In the genomic region with DNA sequence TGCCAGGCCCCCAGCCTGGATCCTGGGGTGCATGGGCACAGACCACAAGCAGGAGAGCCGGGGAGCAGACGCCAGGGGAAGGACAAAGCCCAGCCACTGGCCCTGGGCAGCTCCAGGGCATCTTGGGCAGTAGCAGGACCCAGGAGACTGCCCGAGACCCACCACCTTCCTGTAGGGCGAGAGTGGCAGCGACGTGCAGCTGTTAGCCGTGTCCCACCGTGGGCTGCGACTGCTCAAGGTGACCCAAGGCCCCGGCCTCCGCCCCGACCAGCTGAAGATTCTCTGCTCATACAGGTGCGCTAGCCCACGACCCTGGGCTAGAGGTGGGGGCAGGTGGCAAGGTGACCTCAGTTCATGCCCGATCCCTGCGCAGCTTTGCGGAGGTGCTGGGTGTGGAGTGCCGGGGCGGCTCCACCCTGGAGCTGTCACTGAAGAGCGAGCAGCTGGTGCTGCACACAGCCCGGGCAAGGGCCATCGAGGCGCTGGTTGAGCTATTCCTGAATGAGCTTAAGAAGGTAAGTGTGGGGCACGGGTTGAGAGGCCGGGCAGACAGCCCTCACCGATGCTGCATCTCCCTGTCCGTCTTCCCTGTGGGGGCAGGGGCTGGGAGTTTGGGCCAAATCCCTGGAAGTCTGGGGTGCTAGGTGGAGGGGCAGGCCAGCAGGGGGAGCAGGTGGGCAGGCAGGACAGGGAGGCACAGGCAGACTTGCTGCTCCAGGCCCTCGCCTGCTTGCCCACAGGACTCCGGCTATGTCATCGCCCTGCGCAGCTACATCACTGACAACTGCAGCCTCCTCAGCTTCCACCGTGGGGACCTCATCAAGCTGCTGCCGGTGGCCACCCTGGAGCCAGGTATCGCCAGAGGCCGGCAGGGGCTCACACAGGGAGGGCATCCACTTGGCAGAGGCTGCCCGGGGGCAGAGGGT, we compare ENCODE assay signal across 9 cellular contexts. TPM values are rescaled to one million over a fixed set of nuclear protein-coding genes. Genes with fewer than 3 reads are reported as not detected.
DNase-seq lines count a peak whose midpoint lies in the region; ATAC-seq, FAIRE-seq and TF ChIP-seq lines count a peak whose summit lies in the region.
"Had no signal": no experiment of that assay in that cellular context is flagged by ENCODE, and none has a peak within 500 bp of the region (broad histone marks: within the 10 kb centered on the region; RNA-seq: fewer than 3 reads in every experiment).

No MANE protein-coding gene starts in this region.

- no peak overlapping the region for H2AK5ac ChIP-seq in H1 (ENCODE audit: low read depth, low read length)

- H2BK5ac ChIP-seq in H1 (ENCODE audit: low read depth, low read length) = no peak overlapping the region

- TF ChIP-seq POLR2A in H1 (IDR thresholded peaks at IDR 0.05; ENCODE audit: control extremely low read depth in 1 of 2, low read depth in 2 of 2, low read length in 2 of 2) = no peak; a peak in 1 of 3 replicates

- no TSS peak for BruUV-seq in OCI-LY7 (replicated peaks; lab: Mats Ljungman, UMichigan)

- H3K23me2 ChIP-seq in H1 (ENCODE audit: low read depth, low read length) = no peaks in the 10 kb centered on the region

- no peak overlapping the region for H3K9ac ChIP-seq in H1 (replicated peaks in 1 of 4; ENCODE audit: extremely low read depth in 1 of 4, low read depth in 3 of 4, low read length in 3 of 4)

- intact Hi-C loops in OCI-LY7 (cut with micrococcal nuclease; ENCODE audit: unreplicated experiment) = loop anchor here (1.0 kb wide), 1 partner anchor 131 kb away; no protein-coding TSS in a partner anchor

- no peak overlapping the region for H2AFZ ChIP-seq in OCI-LY7 (ENCODE audit: low read length)
- H2AFZ ChIP-seq in H1 (ENCODE audit: low read length) = no peak overlapping the region

- FAIRE-seq in H1 (lab: Jason Lieb, UNC) = peak; percentile 66
- FAIRE-seq: frontal cortex had no signal

- no peak overlapping the region for H2BK20ac ChIP-seq in H1 (ENCODE audit: low read length)

- H3K56ac ChIP-seq in H1 (replicated peaks; ENCODE audit: insufficient read length, low read depth, low read length) = no peak overlapping the region

- no peaks in the 10 kb centered on the region for H4K20me1 ChIP-seq in OCI-LY7 (ENCODE audit: insufficient read depth, low read length)
- peaks cover 0 to 1% of the 10 kb centered on the region in 2 experiments for H4K20me1 ChIP-seq in H1 (replicated peaks in 1 of 2; ENCODE audit: control insufficient read depth in 1 of 2, insufficient read depth in 2 of 2, low read length in 2 of 2)

- peak overlapping the region; percentile 47 for H4K91ac ChIP-seq in H1 (replicated peaks; ENCODE audit: insufficient read length, low read length)

- H3K79me2 ChIP-seq in OCI-LY7 (ENCODE audit: insufficient read depth, low read depth, low read length) = no peaks in the 10 kb centered on the region
- no peaks in the 10 kb centered on the region for H3K79me2 ChIP-seq in H1 (ENCODE audit: control insufficient read depth in 1 of 2, insufficient read depth in 2 of 2, low read length in 2 of 2)

- CTCF ChIA-PET in OCI-LY7 (lab: Charles Lee; ENCODE audit: unreplicated experiment) = interaction anchor here (1.0 to 1.4 kb wide), 3 partner anchors 13 to 129 kb away, joined by 3 to 6 read pairs (median 3); a partner anchor contains a TSS
- CTCF ChIA-PET in H1 (lab: Charles Lee; ENCODE audit: partially characterized antibody) = interaction anchor here (0.6 to 59.2 kb wide), 20 partner anchors 1 to 193 kb away, joined by 3 to 2200 read pairs (median 3); a partner anchor contains a TSS

- no peaks in the 10 kb centered on the region for H3K4me1 ChIP-seq in OCI-LY7 (ENCODE audit: insufficient read depth, low read length, poor library complexity, severe bottlenecking)
- H3K4me1 ChIP-seq in H1 (replicated peaks in 1 of 4; ENCODE audit: control insufficient read depth in 3 of 4, insufficient read depth in 4 of 4, low read length in 3 of 4) = peaks cover 0 to 4% (median 1%) of the 10 kb centered on the region in 4 experiments; a peak in 4 of 7 replicates

- no peaks in the 10 kb centered on the region; a peak in 2 of 7 replicates for H3K27me3 ChIP-seq in H1 (replicated peaks in 1 of 4; ENCODE audit: control insufficient read depth in 3 of 4, extremely low read depth in 1 of 4, insufficient read depth in 3 of 4, low read length in 3 of 4)

- no peaks in the 10 kb centered on the region for H3K9me3 ChIP-seq in OCI-LY7 (ENCODE audit: low read length)
- no peaks in the 10 kb centered on the region for H3K9me3 ChIP-seq in H1 (ENCODE audit: insufficient read depth in 2 of 2, low read depth in 1 of 2, low read length in 1 of 2)

- TF ChIP-seq CTCF in AG09309 (IDR thresholded peaks at IDR 0.05; ENCODE audit: control insufficient read depth, insufficient read depth, low read depth, low read length, missing control alignments) (peak; percentile 73), GM10266 (IDR thresholded peaks at IDR 0.05; ENCODE audit: control insufficient read depth, insufficient read depth, low read depth, missing control alignments) (peak; percentile 41), OCI-LY7 (conservative IDR thresholded peaks at IDR 0.05; ENCODE audit: low read length) (peak; percentile 77), H1 (IDR thresholded peaks at IDR 0.05; ENCODE audit: control extremely low read depth in 1 of 3, insufficient read depth in 1 of 3, low read depth in 1 of 3, low read length in 3 of 3) (peak; percentile 82 to 96 (median 94))

- H3K18ac ChIP-seq in H1 (ENCODE audit: extremely low read depth, low read length) = no peak overlapping the region

- H3K23ac ChIP-seq in H1 (ENCODE audit: insufficient read length) = no peak overlapping the region

- TF ChIP-seq EP300 in H1 (IDR thresholded peaks at IDR 0.05; ENCODE audit: borderline replicate concordance in 1 of 2, low read depth in 2 of 2, low read length in 2 of 2) = no peak

- DNase-seq in AG09309 (ENCODE audit: low read depth) (no peak), GM10266 (ENCODE audit: extremely low spot score) (no peak), OCI-LY7 (ENCODE audit: low spot score) (peak; percentile 33), H1 (ENCODE audit: low read depth in 1 of 2, low spot score in 2 of 2) (peak; percentile 70 to 96), NCI-H1436 (lab: John Stamatoyannopoulos, UW) (no peak)
- DNase-seq in stimulated activated CD4-positive, alpha-beta T cell treated with anti-CD3 and anti-CD28 coated beads, Interleukin-4, amount 100 ng/mL, for 1 hour = peak; percentile 24

- H2BK12ac ChIP-seq in H1 (ENCODE audit: low read depth, low read length) = no peak overlapping the region

- H3K36me3 ChIP-seq in OCI-LY7 (ENCODE audit: insufficient read depth, low read length) = no peaks in the 10 kb centered on the region
- H3K36me3 ChIP-seq in H1 (ENCODE audit: control insufficient read depth in 2 of 4, insufficient read depth in 4 of 4, low read length in 3 of 4) = no peaks in the 10 kb centered on the region

- no peaks in the 10 kb centered on the region for H3K9me2 ChIP-seq in OCI-LY7 (ENCODE audit: insufficient read depth, low read length)

- WGBS in H1 (ENCODE audit: extremely low coverage in 1 of 2, insufficient coverage in 1 of 2, insufficient read length in 1 of 2, insufficient replicate concordance in 2 of 2, low coverage in 1 of 2, low lambda C conversion rate in 2 of 2, missing lambda C conversion rate in 1 of 2), 2 experiments = 77% methylated on average over 34 of the region's 36 CpGs; no CpG with 5 or more reads in 1 of the 2 experiments

- peak; percentile 53 to 61 for TF ChIP-seq RAD21 in H1 (IDR thresholded peaks at IDR 0.05 in 1 of 2, conservative IDR thresholded peaks at IDR 0.05 in 1 of 2; ENCODE audit: low read depth in 2 of 2, low read length in 2 of 2)

- H3K4me2 ChIP-seq in OCI-LY7 (ENCODE audit: low read length) (no peak overlapping the region), H1 (ENCODE audit: insufficient read depth in 1 of 2, low read depth in 2 of 2, low read length in 2 of 2) (no peak overlapping the region)

- no peak overlapping the region for H2BK120ac ChIP-seq in H1 (replicated peaks; ENCODE audit: low read depth, low read length)

- no peak overlapping the region for H3K27ac ChIP-seq in OCI-LY7 (ENCODE audit: low read depth, low read length, poor library complexity, severe bottlenecking)
- no peak overlapping the region for H3K27ac ChIP-seq in H1 (ENCODE audit: low read depth, low read length)

- no peak overlapping the region for H2BK15ac ChIP-seq in H1 (ENCODE audit: low read length)

- POLR2A ChIA-PET in OCI-LY7 (lab: Charles Lee) = no interaction called here
- POLR2A ChIA-PET in H1 (lab: Charles Lee; ENCODE audit: partially characterized antibody) = interaction anchor here (0.6 to 2.8 kb wide), 10 partner anchors 9 to 165 kb away, joined by 3 to 8 read pairs (median 4); a partner anchor contains a TSS

- H4K8ac ChIP-seq in H1 (ENCODE audit: extremely low read depth, insufficient read depth, low read length) = peak overlapping the region; percentile 62; the same call in 1 of the 2 replicates

- H3K79me1 ChIP-seq in H1 (ENCODE audit: low read depth, low read length) = no peaks in the 10 kb centered on the region

- H4K5ac ChIP-seq in H1 (ENCODE audit: insufficient read length, low read depth, low read length) = no peak overlapping the region

- no peak overlapping the region for H3K4ac ChIP-seq in H1 (replicated peaks; ENCODE audit: insufficient read length, low read depth, low read length)

- no peak overlapping the region for H3K14ac ChIP-seq in H1 (ENCODE audit: insufficient read length)

- no peak overlapping the region for H3K4me3 ChIP-seq in AG09309 (ENCODE audit: control insufficient read depth, low read depth, low read length)
- H3K4me3 ChIP-seq in OCI-LY7 (ENCODE audit: low read depth, low read length, poor library complexity, severe bottlenecking) = no peak overlapping the region
- H3K4me3 ChIP-seq in H1 (ENCODE audit: extremely low read depth in 1 of 4, insufficient read depth in 2 of 4, low read depth in 3 of 4, low read length in 4 of 4) = no peak overlapping the region

- ATAC-seq in GM21367 (IDR thresholded peaks at IDR 0.05; ENCODE audit: unreplicated experiment) (no peak), GM21526 (IDR thresholded peaks at IDR 0.05; ENCODE audit: low FRiP score, unreplicated experiment) (no peak)

RNA-seq across cellular contexts. Expression of a gene that starts 13.5 kb away (rescaled TPM):
- 0.06 TPM in 1 of 2 replicates, not detected in the other for total RNA-seq in OCI-LY7 (2014; rRNA removed; shearing (Covaris generic))
- total RNA-seq in OCI-LY7 (2022) = not detected in 2 replicates
- not detected in 2 replicates for total RNA-seq in H1 (2021; fragmentation: NEBNext Ultra II Directional; extraction: Animal tissue kit (Norgen Biotek cat#: 25700))
- not detected in 2 replicates for polyA plus RNA-seq in H1 (2011; rRNA removed)
- polyA plus RNA-seq in H1 (2011; cell fraction: cytosol; rRNA removed) = not detected
- polyA plus RNA-seq in H1 (2011; cell fraction: nucleus; rRNA removed) = 0.14 TPM
- polyA plus RNA-seq in H1 (2012, experiment 1 of 2) = 0.07 to 0.79 TPM (median 0.30 TPM) in 4 replicates
- 0.08 TPM for polyA plus RNA-seq in H1 (2012, experiment 2 of 2)
- not detected for polyA plus RNA-seq in H1 (2013, experiment 1 of 2)
- polyA plus RNA-seq in H1 (2013, experiment 2 of 2) = not detected
- polyA minus RNA-seq in H1 (2011; rRNA and poly(A)+ RNA removed) = not detected in 2 replicates
- not detected for polyA minus RNA-seq in H1 (2011; cell fraction: cytosol; rRNA and poly(A)+ RNA removed)
- not detected for polyA minus RNA-seq in H1 (2011; cell fraction: nucleus; rRNA and poly(A)+ RNA removed)

RNA-seq across cellular contexts. Expression of a gene that starts 32.2 kb away (rescaled TPM):
- 8.9 and 9.7 TPM in 2 replicates for total RNA-seq in OCI-LY7 (2014; rRNA removed; shearing (Covaris generic))
- total RNA-seq in OCI-LY7 (2022) = 17.7 and 19.2 TPM in 2 replicates
- 11.2 and 13.8 TPM in 2 replicates for total RNA-seq in H1 (2021; fragmentation: NEBNext Ultra II Directional; extraction: Animal tissue kit (Norgen Biotek cat#: 25700))
- 7.1 and 15.1 TPM in 2 replicates for polyA plus RNA-seq in H1 (2011; rRNA removed)
- polyA plus RNA-seq in H1 (2011; cell fraction: cytosol; rRNA removed) = 12.4 TPM
- polyA plus RNA-seq in H1 (2011; cell fraction: nucleus; rRNA removed) = 107 TPM
- polyA plus RNA-seq in H1 (2012, experiment 1 of 2) = 9.4 to 17.6 TPM (median 14.5 TPM) in 4 replicates
- polyA plus RNA-seq in H1 (2012, experiment 2 of 2) = 5.4 TPM
- polyA plus RNA-seq in H1 (2013, experiment 1 of 2) = 5.8 TPM
- polyA plus RNA-seq in H1 (2013, experiment 2 of 2) = 4.9 TPM
- 4.1 and 7.9 TPM in 2 replicates for polyA minus RNA-seq in H1 (2011; rRNA and poly(A)+ RNA removed)
- 12.5 TPM for polyA minus RNA-seq in H1 (2011; cell fraction: cytosol; rRNA and poly(A)+ RNA removed)
- polyA minus RNA-seq in H1 (2011; cell fraction: nucleus; rRNA and poly(A)+ RNA removed) = 40.4 TPM

RNA-seq across cellular contexts. Expression of a gene that starts 47.2 kb away (rescaled TPM):
- 90.0 and 91.9 TPM in 2 replicates for total RNA-seq in OCI-LY7 (2014; rRNA removed; shearing (Covaris generic))
- total RNA-seq in OCI-LY7 (2022) = 133 and 139 TPM in 2 replicates
- total RNA-seq in H1 (2021; fragmentation: NEBNext Ultra II Directional; extraction: Animal tissue kit (Norgen Biotek cat#: 25700)) = 40.7 and 41.1 TPM in 2 replicates
- 15.1 and 34.9 TPM in 2 replicates for polyA plus RNA-seq in H1 (2011; rRNA removed)
- polyA plus RNA-seq in H1 (2011; cell fraction: cytosol; rRNA removed) = 32.7 TPM
- polyA plus RNA-seq in H1 (2011; cell fraction: nucleus; rRNA removed) = 166 TPM
- polyA plus RNA-seq in H1 (2012, experiment 1 of 2) = 29.1 to 42.9 TPM (median 40.6 TPM) in 4 replicates
- polyA plus RNA-seq in H1 (2012, experiment 2 of 2) = 39.8 TPM
- polyA plus RNA-seq in H1 (2013, experiment 1 of 2) = 27.4 TPM
- 25.6 TPM for polyA plus RNA-seq in H1 (2013, experiment 2 of 2)
- polyA minus RNA-seq in H1 (2011; rRNA and poly(A)+ RNA removed) = 34.6 and 39.9 TPM in 2 replicates
- polyA minus RNA-seq in H1 (2011; cell fraction: cytosol; rRNA and poly(A)+ RNA removed) = 35.7 TPM
- polyA minus RNA-seq in H1 (2011; cell fraction: nucleus; rRNA and poly(A)+ RNA removed) = 79.5 TPM

RNA-seq across cellular contexts. Expression of a gene that starts 47.4 kb away (rescaled TPM):
- total RNA-seq in OCI-LY7 (2014; rRNA removed; shearing (Covaris generic)) = 122 and 127 TPM in 2 replicates
- 180 and 187 TPM in 2 replicates for total RNA-seq in OCI-LY7 (2022)
- 79.9 and 81.5 TPM in 2 replicates for total RNA-seq in H1 (2021; fragmentation: NEBNext Ultra II Directional; extraction: Animal tissue kit (Norgen Biotek cat#: 25700))
- 63.3 and 82.1 TPM in 2 replicates for polyA plus RNA-seq in H1 (2011; rRNA removed)
- polyA plus RNA-seq in H1 (2011; cell fraction: cytosol; rRNA removed) = 88.6 TPM
- 167 TPM for polyA plus RNA-seq in H1 (2011; cell fraction: nucleus; rRNA removed)
- polyA plus RNA-seq in H1 (2012, experiment 1 of 2) = 60.3 to 81.1 TPM (median 73.3 TPM) in 4 replicates
- polyA plus RNA-seq in H1 (2012, experiment 2 of 2) = 72.8 TPM
- polyA plus RNA-seq in H1 (2013, experiment 1 of 2) = 55.3 TPM
- polyA plus RNA-seq in H1 (2013, experiment 2 of 2) = 51.7 TPM
- polyA minus RNA-seq in H1 (2011; rRNA and poly(A)+ RNA removed) = 44.8 and 47.0 TPM in 2 replicates
- 35.2 TPM for polyA minus RNA-seq in H1 (2011; cell fraction: cytosol; rRNA and poly(A)+ RNA removed)
- polyA minus RNA-seq in H1 (2011; cell fraction: nucleus; rRNA and poly(A)+ RNA removed) = 50.9 TPM

Comparison
In these comparisons a context has a peak if more than half of its experiments do, and no peak if none do; other contexts are left out.
1. DNase-seq: peak in OCI-LY7 (single experiment), H1 (2 of 2) and stimulated activated CD4-positive, alpha-beta T cell treated with anti-CD3 and anti-CD28 coated beads, Interleukin-4, amount 100 ng/mL, for 1 hour (single experiment); none in AG09309 (single experiment), GM10266 (single experiment) and NCI-H1436 (single experiment).
2. CTCF ChIP-seq: peak in every context shown above with its lines; median percentile 94 in H1; 77 in OCI-LY7; 73 in AG09309; 41 in GM10266.